8 cellular contexts compared by ENCODE assay signal in genomic region chr7:23472974-23473847, GRCh38.
DNase-seq lines count a peak whose midpoint lies in the region; ATAC-seq and TF ChIP-seq lines count a peak whose summit lies in the region.

No MANE protein-coding gene starts in this region.

- intact Hi-C loops in head of caudate nucleus (cut with DNase I): loop anchor here (10.0 kb wide), 1 partner anchor 288 kb away; the partner anchor contains the start of gene NUP42

- in situ Hi-C loops in astrocyte of the cerebellum (cut with HindIII; ENCODE audit: low sequenced_read_pairs): no loop called here

- ATAC-seq in GM18520 (IDR thresholded peaks at IDR 0.05; ENCODE audit: unreplicated experiment): no peak

- no peak for TF ChIP-seq CTCF in GM12865 (IDR thresholded peaks at IDR 0.05; ENCODE audit: insufficient read depth, low read depth, low read length, missing control alignments)
- TF ChIP-seq CTCF in astrocyte of the cerebellum (IDR thresholded peaks at IDR 0.05; ENCODE audit: low read depth, low read length, missing control alignments): no peak
- TF ChIP-seq CTCF in nephron progenitor cell (IDR thresholded peaks at IDR 0.05): no peak

- H3K4me3 ChIP-seq in GM12865 (ENCODE audit: low read depth, low read length) (peak overlapping the region; percentile 98), astrocyte of the cerebellum (ENCODE audit: low read depth, low read length) (peak overlapping the region; percentile 70)

- H3K36me3 Mint-ChIP-seq in nephron progenitor cell (ENCODE audit: low read depth): no peaks in the 10 kb centered on the region

- H3K27ac Mint-ChIP-seq in nephron progenitor cell: peak overlapping the region; percentile 99

- no peaks in the 10 kb centered on the region for H3K9me3 Mint-ChIP-seq in nephron progenitor cell

- H3K4me1 Mint-ChIP-seq in nephron progenitor cell: peaks cover 29% of the 10 kb centered on the region

- DNase-seq in GM12865 (ENCODE audit: low read depth): no peak
- peak; percentile 74 for DNase-seq in NCI-H146 (lab: John Stamatoyannopoulos, UW)
- no peak for DNase-seq in astrocyte of the cerebellum (ENCODE audit: low read depth)
- DNase-seq in nephron progenitor cell: peak; percentile 13
- no peak for DNase-seq in central memory CD4-positive, alpha-beta T cell
- DNase-seq in head of caudate nucleus: no peak
- no peak for DNase-seq in stimulated activated CD8-positive, alpha-beta memory T cell treated with anti-CD3 and anti-CD28 coated beads, Interleukin-4, amount 100 ng/mL, for 48 hours

- H3K27me3 Mint-ChIP-seq in nephron progenitor cell (ENCODE audit: low read depth, poor library complexity): no peaks in the 10 kb centered on the region

- H3K4me3 Mint-ChIP-seq in nephron progenitor cell: peak overlapping the region; percentile 93

Comparison
In these comparisons a context has a peak if more than half of its experiments do, and no peak if none do; other contexts are left out.
1. DNase-seq: peak in NCI-H146 (single experiment) and nephron progenitor cell (single experiment); none in GM12865 (single experiment), astrocyte of the cerebellum (single experiment), central memory CD4-positive, alpha-beta T cell (single experiment), head of caudate nucleus (0 of 42) and stimulated activated CD8-positive, alpha-beta memory T cell treated with anti-CD3 and anti-CD28 coated beads, Interleukin-4, amount 100 ng/mL, for 48 hours (single experiment).